ENCODE assay signal across 12 cellular contexts in the genomic region with DNA sequence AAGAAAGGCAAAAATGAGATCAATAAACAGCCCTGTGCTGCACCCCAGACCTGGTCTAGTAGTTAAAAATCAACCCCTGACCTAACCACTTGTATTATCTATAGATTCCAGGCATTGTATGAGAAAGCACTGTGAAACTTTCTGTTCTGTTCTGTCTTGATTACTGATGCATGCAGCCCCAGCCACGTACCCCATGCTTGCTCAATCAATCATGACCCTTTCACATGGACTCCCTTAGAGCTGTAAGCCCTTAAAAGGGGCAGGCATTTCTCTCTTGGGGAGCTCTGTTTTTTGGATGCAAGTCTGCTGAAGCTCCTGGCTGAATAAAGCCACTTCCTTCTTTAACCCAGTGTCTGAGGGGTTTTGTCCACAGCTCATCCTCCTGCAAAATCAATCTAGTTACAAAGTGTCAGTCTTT. TPM values are rescaled to one million over a fixed set of nuclear protein-coding genes. Genes with fewer than 3 reads are reported as not detected.
A peak's percentile ranks its signal among the peaks of the same experiment; 100 is the strongest.
DNase-seq lines count a peak whose midpoint lies in the region; ATAC-seq lines count a peak whose summit lies in the region.
"Had no signal": no experiment of that assay in that cellular context is flagged by ENCODE, and none has a peak within 500 bp of the region (broad histone marks: within the 10 kb centered on the region; RNA-seq: fewer than 3 reads in every experiment).

No MANE protein-coding gene starts in this region.

- no peak overlapping the region for H3K27ac ChIP-seq in CD8-positive, alpha-beta memory T cell (ENCODE audit: low read depth, low read length)
- H3K27ac ChIP-seq: pancreas had no signal

- H3K4me1 ChIP-seq in CD8-positive, alpha-beta memory T cell (ENCODE audit: insufficient read depth, low read length): no peaks in the 10 kb centered on the region
- H3K4me1 ChIP-seq: pancreas had no signal

- H3K36me3 Mint-ChIP-seq in stimulated activated memory B cell treated with anti-CD40 and anti-IgM and Interleukin-4, amounts not matched to agents 10 μg/mL and 1 μg/mL and 100 μg/mL, for 72 hours: no peaks in the 10 kb centered on the region
- H3K36me3 Mint-ChIP-seq in CD8-positive, alpha-beta memory T cell: no peaks in the 10 kb centered on the region

- no peaks in the 10 kb centered on the region for H3K9me3 Mint-ChIP-seq in stimulated activated memory B cell treated with anti-CD40 and anti-IgM and Interleukin-4, amounts not matched to agents 10 μg/mL and 1 μg/mL and 100 μg/mL, for 72 hours
- H3K9me3 Mint-ChIP-seq in CD8-positive, alpha-beta memory T cell: peaks cover 3 to 11% (median 10%) of the 10 kb centered on the region in 5 donors
- H3K9me3 Mint-ChIP-seq: activated naive CD8-positive, alpha-beta T cell treated with anti-CD3 and anti-CD28 coated beads, Interleukin-2, amount 10 ng/mL, durations not matched to agents 7 days and 5 days had no signal

- CTCF ChIA-PET in CD8-positive, alpha-beta memory T cell (lab: Charles Lee): interaction anchor here (1.1 to 1.5 kb wide), 3 partner anchors 14 to 50 kb away, joined by 4 to 5 read pairs (median 4); no protein-coding TSS in a partner anchor

- no peak overlapping the region for H3K4me3 Mint-ChIP-seq in stimulated activated memory B cell treated with anti-CD40 and anti-IgM and Interleukin-4, amounts not matched to agents 10 μg/mL and 1 μg/mL and 100 μg/mL, for 72 hours
- H3K4me3 Mint-ChIP-seq in CD8-positive, alpha-beta memory T cell: no peak overlapping the region
- H3K4me3 Mint-ChIP-seq: activated naive CD8-positive, alpha-beta T cell treated with anti-CD3 and anti-CD28 coated beads, Interleukin-2, amount 10 ng/mL, durations not matched to agents 7 days and 5 days had no signal

- H3K4me1 Mint-ChIP-seq in stimulated activated memory B cell treated with anti-CD40 and anti-IgM and Interleukin-4, amounts not matched to agents 10 μg/mL and 1 μg/mL and 100 μg/mL, for 72 hours: no peaks in the 10 kb centered on the region
- H3K4me1 Mint-ChIP-seq in CD8-positive, alpha-beta memory T cell: no peaks in the 10 kb centered on the region
- H3K4me1 Mint-ChIP-seq: activated naive CD8-positive, alpha-beta T cell treated with anti-CD3 and anti-CD28 coated beads, Interleukin-2, amount 10 ng/mL, durations not matched to agents 7 days and 5 days had no signal

- POLR2A ChIA-PET in CD8-positive, alpha-beta memory T cell (lab: Charles Lee): no interaction called here

- no peaks in the 10 kb centered on the region for H3K36me3 ChIP-seq in CD8-positive, alpha-beta memory T cell (ENCODE audit: insufficient read depth, low read length)
- H3K36me3 ChIP-seq: pancreas had no signal

- no peaks in the 10 kb centered on the region for H3K27me3 ChIP-seq in CD8-positive, alpha-beta memory T cell (ENCODE audit: insufficient read depth, low read length, poor library complexity, severe bottlenecking)
- H3K27me3 ChIP-seq: pancreas had no signal

- DNase-seq in SKM-1 treated with dmso at 0.1 percent for 144 hours (lab: John Stamatoyannopoulos, UW; ENCODE audit: unreplicated experiment) (peak; percentile 7), SKM-1 (lab: John Stamatoyannopoulos, UW; ENCODE audit: unreplicated experiment) (no peak), left lobe of liver (ENCODE audit: low spot score) (no peak), NCI-H2227 treated with DMSO at 0.1 percent for 48 hours (lab: John Stamatoyannopoulos, UW) (no peak)
- DNase-seq in CD8-positive, alpha-beta memory T cell: no peak
- DNase-seq: activated naive CD8-positive, alpha-beta T cell treated with anti-CD3 and anti-CD28 coated beads, Interleukin-2, amount 10 ng/mL, durations not matched to agents 7 days and 5 days; NCI-H526; pancreas had no signal

- H3K4me3 ChIP-seq in CD8-positive, alpha-beta memory T cell (ENCODE audit: low read length): no peak overlapping the region
- H3K4me3 ChIP-seq: pancreas had no signal

- H3K27ac Mint-ChIP-seq in stimulated activated memory B cell treated with anti-CD40 and anti-IgM and Interleukin-4, amounts not matched to agents 10 μg/mL and 1 μg/mL and 100 μg/mL, for 72 hours: no peak overlapping the region
- no peak overlapping the region for H3K27ac Mint-ChIP-seq in CD8-positive, alpha-beta memory T cell
- H3K27ac Mint-ChIP-seq: activated naive CD8-positive, alpha-beta T cell treated with anti-CD3 and anti-CD28 coated beads, Interleukin-2, amount 10 ng/mL, durations not matched to agents 7 days and 5 days had no signal

- peaks cover 22% of the 10 kb centered on the region for H3K27me3 Mint-ChIP-seq in stimulated activated memory B cell treated with anti-CD40 and anti-IgM and Interleukin-4, amounts not matched to agents 10 μg/mL and 1 μg/mL and 100 μg/mL, for 72 hours
- H3K27me3 Mint-ChIP-seq in CD8-positive, alpha-beta memory T cell: peaks cover 21 to 50% of the 10 kb centered on the region in 2 donors

- peak; percentile 93 for ATAC-seq in HG02840 (IDR thresholded peaks at IDR 0.05; ENCODE audit: low FRiP score, unreplicated experiment)
- ATAC-seq in HG03571 (IDR thresholded peaks at IDR 0.05; ENCODE audit: unreplicated experiment): peak; percentile 95
- ATAC-seq in stimulated activated memory B cell treated with anti-CD40 and anti-IgM and Interleukin-4, amounts not matched to agents 10 μg/mL and 1 μg/mL and 100 μg/mL, for 72 hours: peak; percentile 86
- no peak for ATAC-seq in left lobe of liver
- ATAC-seq: HepG2, pancreas had no signal

- H3K9me3 ChIP-seq in CD8-positive, alpha-beta memory T cell (ENCODE audit: low read length): no peaks in the 10 kb centered on the region
- H3K9me3 ChIP-seq: pancreas had no signal

RNA-seq across cellular contexts. Expression of a gene that starts 24.2 kb away (rescaled TPM):
- 1.1 TPM for total RNA-seq in left lobe of liver
- total RNA-seq in CD8-positive, alpha-beta memory T cell: not detected
- polyA plus RNA-seq in CD8-positive, alpha-beta memory T cell: not detected
- total RNA-seq: activated naive CD8-positive, alpha-beta T cell treated with anti-CD3 and anti-CD28 coated beads, Interleukin-2, amount 10 ng/mL, durations not matched to agents 7 days and 5 days; HepG2 had no signal
- polyA plus RNA-seq: HepG2 had no signal
